8 cellular contexts compared by ENCODE assay signal in genomic region chr9:76704601-76705204, GRCh38. TPM values are rescaled to one million over a fixed set of nuclear protein-coding genes. Genes with fewer than 3 reads are reported as not detected.
DNase-seq lines count a peak whose midpoint lies in the region; ATAC-seq, FAIRE-seq and TF ChIP-seq lines count a peak whose summit lies in the region.

No MANE protein-coding gene starts in this region.

- H3K27me3 Mint-ChIP-seq in CD4-positive, CD25-positive, alpha-beta regulatory T cell: peaks cover 27% of the 10 kb centered on the region

- CTCF ChIA-PET in GM12878 (lab: Yijun Ruan, JAX): interaction anchor here (0.8 to 3.2 kb wide), 9 partner anchors 38 to 403 kb away, joined by 3 to 20 read pairs (median 5); partner anchors contain the start of gene RFK

- no peaks in the 10 kb centered on the region for H3K36me3 Mint-ChIP-seq in CD4-positive, CD25-positive, alpha-beta regulatory T cell

- H4K20me1 ChIP-seq in GM12878 (ENCODE audit: control insufficient read depth, insufficient read depth): no peaks in the 10 kb centered on the region
- no peaks in the 10 kb centered on the region for H4K20me1 ChIP-seq in smooth muscle cell (ENCODE audit: low read depth)

- H3K9me3 Mint-ChIP-seq in CD4-positive, CD25-positive, alpha-beta regulatory T cell: no peaks in the 10 kb centered on the region

- H3K9me3 ChIP-seq in CD4-positive, CD25-positive, alpha-beta regulatory T cell (ENCODE audit: control insufficient read depth in 2 of 2, low read length in 2 of 2): no peaks in the 10 kb centered on the region
- H3K9me3 ChIP-seq in GM12878 (replicated peaks; ENCODE audit: control insufficient read depth, insufficient read depth, low read length) (no peaks in the 10 kb centered on the region), smooth muscle cell (replicated peaks; ENCODE audit: low read depth) (no peaks in the 10 kb centered on the region)

- in situ Hi-C loops in GM12878 (cut with MboI): loop anchor here (5.0 kb wide), 1 partner anchor 257 kb away; no protein-coding TSS in a partner anchor

- ATAC-seq in CD4-positive, CD25-positive, alpha-beta regulatory T cell (ENCODE audit: low read depth in 2 of 2): no peak
- peak; percentile 52; the same call in 2 of the 3 replicates for ATAC-seq in GM12878

- peak in 2 of 3 donors; percentile 45 to 70 for DNase-seq in CD4-positive, CD25-positive, alpha-beta regulatory T cell
- peak; percentile 54 for DNase-seq in H7
- DNase-seq in NCI-H345 (lab: John Stamatoyannopoulos, UW): peak; percentile 78
- peak; percentile 20 for DNase-seq in GM12878 (ENCODE audit: low read depth, low spot score)
- peak; percentile 68 for DNase-seq in iPS DF 4.7 (ENCODE audit: extremely low read depth, low spot score)
- DNase-seq in smooth muscle cell (lab: John Stamatoyannopoulos, UW; ENCODE audit: unreplicated experiment): no peak
- no peak for DNase-seq in activated naive CD4-positive, alpha-beta T cell treated with anti-CD3 and anti-CD28 coated beads, Interleukin-2, amount 50 U/mL, for 16 hours
- no peak for DNase-seq in NK-92 (lab: John Stamatoyannopoulos, UW; ENCODE audit: unreplicated experiment)

- peak; percentile 35 for FAIRE-seq in GM12878 (lab: Jason Lieb, UNC)

- H3K27ac ChIP-seq in CD4-positive, CD25-positive, alpha-beta regulatory T cell (ENCODE audit: insufficient read depth, low read length, poor library complexity, severe bottlenecking): no peak overlapping the region
- H3K27ac ChIP-seq in GM12878 (ENCODE audit: control insufficient read depth, insufficient read depth) (no peak overlapping the region), smooth muscle cell (ENCODE audit: low read depth) (no peak overlapping the region)

- TF ChIP-seq CTCF in GM12878 (IDR thresholded peaks at IDR 0.05 in 2 of 3, conservative IDR thresholded peaks at IDR 0.05 in 1 of 3; ENCODE audit: control insufficient read depth in 2 of 3, extremely low read depth in 1 of 3, insufficient read depth in 1 of 3, low read depth in 3 of 3, low read length in 3 of 3): peak; percentile 45 to 66 (median 56); a peak in 5 of 6 replicates
- peak; percentile 76 for TF ChIP-seq CTCF in smooth muscle cell (IDR thresholded peaks at IDR 0.05; ENCODE audit: borderline replicate concordance, insufficient read depth, poor library complexity, severe bottlenecking)

- no peaks in the 10 kb centered on the region for H3K79me2 ChIP-seq in GM12878 (ENCODE audit: control insufficient read depth, insufficient read depth, low read length)
- H3K79me2 ChIP-seq in smooth muscle cell (ENCODE audit: low read depth): no peaks in the 10 kb centered on the region

- peaks cover 8% of the 10 kb centered on the region for H3K27me3 ChIP-seq in CD4-positive, CD25-positive, alpha-beta regulatory T cell (ENCODE audit: control insufficient read depth, insufficient read depth, low read length)
- H3K27me3 ChIP-seq in H7 (ENCODE audit: control insufficient read depth, insufficient read depth, low read length): no peaks in the 10 kb centered on the region
- H3K27me3 ChIP-seq in GM12878 (replicated peaks in 1 of 2; ENCODE audit: control insufficient read depth in 2 of 2, insufficient read depth in 2 of 2, low read length in 1 of 2): peaks cover 4 to 5% of the 10 kb centered on the region in 2 experiments; a peak in 2 of 4 replicates
- peaks cover 4% of the 10 kb centered on the region for H3K27me3 ChIP-seq in smooth muscle cell (ENCODE audit: low read depth)

- no peaks in the 10 kb centered on the region for H3K4me1 ChIP-seq in CD4-positive, CD25-positive, alpha-beta regulatory T cell (ENCODE audit: control insufficient read depth, insufficient read depth, low read length, poor library complexity, severe bottlenecking)
- H3K4me1 ChIP-seq in GM12878 (ENCODE audit: control insufficient read depth, insufficient read depth, low read length) (no peaks in the 10 kb centered on the region), smooth muscle cell (ENCODE audit: low read depth) (peaks cover 20% of the 10 kb centered on the region)

- RAD21 ChIA-PET in GM12878 (lab: Charles Lee; ENCODE audit: unreplicated experiment): interaction anchor here (2.7 kb wide), 1 partner anchor 310 kb away, joined by 11 read pairs; the partner anchor contains the start of gene RFK

- peak; percentile 86 for TF ChIP-seq RAD21 in GM12878 (IDR thresholded peaks at IDR 0.05; ENCODE audit: insufficient read depth, low read depth, low read length)

- H3K4me3 Mint-ChIP-seq in CD4-positive, CD25-positive, alpha-beta regulatory T cell: no peak overlapping the region

- intact Hi-C loops in GM12878 (cut with micrococcal nuclease; ENCODE audit: unreplicated experiment): loop anchor here (1.0 to 10.0 kb wide), 4 partner anchors 38 to 1440 kb away; no protein-coding TSS in a partner anchor

- BruUV-seq in GM12878 (replicated peaks; lab: Mats Ljungman, UMichigan): no TSS peak

- no peak for TF ChIP-seq POLR2A in GM12878 (IDR thresholded peaks at IDR 0.05; ENCODE audit: low read depth, low read length)

- no peak for TF ChIP-seq EP300 in GM12878 (IDR thresholded peaks at IDR 0.05; ENCODE audit: borderline replicate concordance in 1 of 2, control insufficient read depth in 1 of 2, low read depth in 2 of 2, low read length in 2 of 2)

- H3F3A ChIP-seq in smooth muscle cell (ENCODE audit: low read depth): no peaks in the 10 kb centered on the region

- WGBS in GM12878 (ENCODE audit: insufficient coverage, insufficient replicate concordance, low lambda C conversion rate, missing lambda C conversion rate): 9% methylated on average over 9 of the region's 9 CpGs
- 34% methylated on average over 9 of the region's 9 CpGs for WGBS in smooth muscle cell (ENCODE audit: low lambda C conversion rate)

- POLR2A ChIA-PET in GM12878 (lab: Charles Lee): no interaction called here

- H3K4me2 ChIP-seq in GM12878 (ENCODE audit: control insufficient read depth, insufficient read depth): no peak overlapping the region
- H3K4me2 ChIP-seq in smooth muscle cell: no peak overlapping the region

- no peak overlapping the region for H3K27ac Mint-ChIP-seq in CD4-positive, CD25-positive, alpha-beta regulatory T cell

- no peak overlapping the region for H3K9ac ChIP-seq in GM12878 (ENCODE audit: control insufficient read depth, insufficient read depth, low read length)
- no peak overlapping the region for H3K9ac ChIP-seq in smooth muscle cell (ENCODE audit: low read depth)

- peaks cover 0 to 5% (median under 1%) of the 10 kb centered on the region in 4 donors for H3K4me1 Mint-ChIP-seq in CD4-positive, CD25-positive, alpha-beta regulatory T cell

- H2AFZ ChIP-seq in GM12878 (ENCODE audit: control insufficient read depth, low read depth, low read length) (no peak overlapping the region), smooth muscle cell (ENCODE audit: low read depth) (no peak overlapping the region)

- no peak overlapping the region for H3K4me3 ChIP-seq in CD4-positive, CD25-positive, alpha-beta regulatory T cell (ENCODE audit: low read depth, low read length)
- no peak overlapping the region for H3K4me3 ChIP-seq in H7 (ENCODE audit: insufficient read depth, low read depth, low read length)
- no peak overlapping the region for H3K4me3 ChIP-seq in GM12878
- H3K4me3 ChIP-seq in smooth muscle cell: no peak overlapping the region

- H3K36me3 ChIP-seq in CD4-positive, CD25-positive, alpha-beta regulatory T cell (ENCODE audit: control insufficient read depth, insufficient read depth, low read length): no peaks in the 10 kb centered on the region
- H3K36me3 ChIP-seq in H7 (replicated peaks; ENCODE audit: control insufficient read depth, insufficient read depth, low read length) (no peaks in the 10 kb centered on the region), GM12878 (ENCODE audit: control insufficient read depth in 2 of 2, insufficient read depth in 2 of 2, low read length in 1 of 2) (no peaks in the 10 kb centered on the region), smooth muscle cell (ENCODE audit: low read depth) (no peaks in the 10 kb centered on the region)

- SMC1A ChIA-PET in GM12878 (lab: Charles Lee; ENCODE audit: uncharacterized antibody, unreplicated experiment): interaction anchor here (1.0 kb wide), 1 partner anchor 257 kb away, joined by 3 read pairs; no protein-coding TSS in a partner anchor

TF ChIP-seq in GM12878, 131 proteins besides CTCF, POLR2A, EP300 and RAD21:
- TF ChIP-seq ZSCAN29 (IDR thresholded peaks at IDR 0.05) (no peak), SMC3 (IDR thresholded peaks at IDR 0.05; ENCODE audit: borderline replicate concordance, low read length) (peak; percentile 76)

RNA-seq across cellular contexts. Expression of gene PCA3, which starts 59.5 kb away (rescaled TPM):
- not detected for total RNA-seq in CD4-positive, CD25-positive, alpha-beta regulatory T cell
- not detected for polyA plus RNA-seq in CD4-positive, CD25-positive, alpha-beta regulatory T cell
- not detected in 2 replicates for total RNA-seq in H7 (2014; rRNA removed; shearing (Covaris generic))
- total RNA-seq in GM12878 (2013; cell fraction: nucleolus; rRNA removed): not detected in 2 replicates
- total RNA-seq in GM12878 (2014; rRNA removed): not detected in 2 replicates
- total RNA-seq in GM12878 (2014; rRNA removed; fragmentation: Illumina TruSeq; extraction: Trizol): not detected in 2 replicates
- total RNA-seq in GM12878 (2021): not detected in 2 replicates
- not detected for polyA plus RNA-seq in GM12878 (2011; ENCODE audit: low read depth)
- not detected in 2 replicates for polyA plus RNA-seq in GM12878 (2011; rRNA removed)
- not detected in 2 replicates for polyA plus RNA-seq in GM12878 (2011; cell fraction: cytosol; rRNA removed)
- polyA plus RNA-seq in GM12878 (2011; cell fraction: nucleus; rRNA removed): not detected in 2 replicates
- polyA plus RNA-seq in GM12878 (2012): not detected in 2 replicates
- not detected in 2 replicates for polyA plus RNA-seq in GM12878 (2014; fragmentation: Illumina TruSeq; extraction: Trizol)
- polyA plus RNA-seq in GM12878 (2014; fragmentation: Nextera tagmentation; extraction: Ambion mirVana): under 1 TPM in 1 of 2 experiments, not detected in 1; 0.05 TPM
- not detected in 2 replicates for polyA plus RNA-seq in GM12878 (2014; rRNA removed)
- polyA plus RNA-seq in GM12878 (2016; fragmentation: Nextera tagmentation; extraction: Ambion mirVana): not detected
- not detected in 2 replicates for polyA minus RNA-seq in GM12878 (2011; rRNA and poly(A)+ RNA removed)
- polyA minus RNA-seq in GM12878 (2011; cell fraction: cytosol; rRNA and poly(A)+ RNA removed): not detected in 2 replicates
- not detected in 2 replicates for polyA minus RNA-seq in GM12878 (2011; cell fraction: nucleus; rRNA and poly(A)+ RNA removed)
- total RNA-seq in smooth muscle cell: not detected in 2 replicates
- 0.30 TPM in 1 of 2 replicates, not detected in the other for polyA plus RNA-seq in smooth muscle cell

Comparison
In these comparisons a context has a peak if more than half of its experiments do, and no peak if none do; other contexts are left out.
1. DNase-seq: peak in CD4-positive, CD25-positive, alpha-beta regulatory T cell (2 of 3), H7 (single experiment), NCI-H345 (single experiment), GM12878 (single experiment) and iPS DF 4.7 (single experiment); none in smooth muscle cell (single experiment), activated naive CD4-positive, alpha-beta T cell treated with anti-CD3 and anti-CD28 coated beads, Interleukin-2, amount 50 U/mL, for 16 hours (single experiment) and NK-92 (single experiment).